Comparison of ENCODE assay signal across 8 cellular contexts in genomic region chr16:86481607-86482006, GRCh38. TPM values are rescaled to one million over a fixed set of nuclear protein-coding genes. Genes with fewer than 3 reads are reported as not detected.
"Had no signal": no experiment of that assay in that cellular context is flagged by ENCODE, and none has a peak within 500 bp of the region (broad histone marks: within the 10 kb centered on the region; RNA-seq: fewer than 3 reads in every experiment).

No MANE protein-coding gene starts in this region.

- H3K4me2 ChIP-seq: GM23338 had no signal

- FAIRE-seq: H1, H54 had no signal

- H3K4me3 Mint-ChIP-seq: GM23338, H9 had no signal

- H2AFZ ChIP-seq: GM23338 had no signal

- ATAC-seq: GM23338 had no signal

- H3K27ac ChIP-seq: HL-60 had no signal

- H3K27ac Mint-ChIP-seq: GM23338 had no signal

- DNase-seq: H9, HCEC 1CT, IMR-90, KG1 had no signal

- H3K4me3 ChIP-seq: GM23338 had no signal

RNA-seq across cellular contexts. Expression of gene FOXF1, which starts 28.7 kb away (rescaled TPM):
- total RNA-seq: H1, H9 had no signal
